ENCODE assay signal across 8 cellular contexts in genomic region chr2:25228848-25229674, GRCh38.
A peak's percentile ranks its signal among the peaks of the same experiment; 100 is the strongest.
DNase-seq lines count a peak whose midpoint lies in the region; ATAC-seq and TF ChIP-seq lines count a peak whose summit lies in the region.

No MANE protein-coding gene starts in this region.

- H3K4me3 ChIP-seq in AG04449 (ENCODE audit: low read depth, low read length) (no peak overlapping the region), SK-N-MC (no peak overlapping the region), right lobe of liver (no peak overlapping the region), thyroid gland (replicated peaks in 1 of 3) (no peak overlapping the region)

- H3K27ac ChIP-seq in SK-N-MC (0 out of 2 replicates have a peak overlapping the region, but pooled peaks have one; percentile 10), right lobe of liver (no peak overlapping the region), thyroid gland (peak overlapping the region in 1 of 3 donors; percentile 12)

- H3K27me3 ChIP-seq in right lobe of liver: no peaks in the 10 kb centered on the region
- no peaks in the 10 kb centered on the region for H3K27me3 ChIP-seq in thyroid gland

- TF ChIP-seq CTCF in AG04449 (IDR thresholded peaks at IDR 0.05; ENCODE audit: insufficient read depth, low read length, missing control alignments) (peak; percentile 80), right lobe of liver (IDR thresholded peaks at IDR 0.05) (peak; percentile 49 to 57 (median 56)), thyroid gland (IDR thresholded peaks at IDR 0.05) (peak in 5 of 6 experiments; percentile 30 to 67 (median 55))

- H3K36me3 ChIP-seq in SK-N-MC (ENCODE audit: insufficient read depth, low read length): peaks cover 21% of the 10 kb centered on the region
- H3K36me3 ChIP-seq in right lobe of liver: peaks cover 0 to 18% (median 4%) of the 10 kb centered on the region in 4 donors
- peaks cover 3 to 18% of the 10 kb centered on the region in 2 donors for H3K36me3 ChIP-seq in thyroid gland

- no peak for TF ChIP-seq POLR2A in right lobe of liver (IDR thresholded peaks at IDR 0.05)
- no peak for TF ChIP-seq POLR2A in thyroid gland (IDR thresholded peaks at IDR 0.05)

- H3K9ac ChIP-seq in SK-N-MC (ENCODE audit: insufficient read length): no peak overlapping the region

- H3K9me3 ChIP-seq in SK-N-MC (ENCODE audit: low read depth, low read length): no peaks in the 10 kb centered on the region
- H3K9me3 ChIP-seq in right lobe of liver: no peaks in the 10 kb centered on the region
- H3K9me3 ChIP-seq in thyroid gland: no peaks in the 10 kb centered on the region

- H3K4me1 ChIP-seq in right lobe of liver (no peaks in the 10 kb centered on the region), thyroid gland (peaks cover 8 to 17% of the 10 kb centered on the region in 2 donors)

- DNase-seq in AG04449 (ENCODE audit: low read depth, low spot score) (no peak), GM03348 (ENCODE audit: low spot score) (peak; percentile 94), NCI-H1048 (lab: John Stamatoyannopoulos, UW) (peak; percentile 22), SK-N-MC (ENCODE audit: low read depth, low spot score) (peak; percentile 52), dermis microvascular lymphatic vessel endothelial cell (ENCODE audit: low read depth in 2 of 2) (peak; percentile 43 to 72), right lobe of liver (peak in 2 of 3 donors; percentile 63 to 64), thyroid gland (peak; percentile 72 to 76)
- DNase-seq in activated CD4-positive, CD25-positive, alpha-beta regulatory T cell (lab: John Stamatoyannopoulos, UW): no peak

- CTCF ChIA-PET in AG04449 (lab: Yijun Ruan, JAX): interaction anchor here (0.6 to 3.3 kb wide), 20 partner anchors 9 to 338 kb away, joined by 3 to 46 read pairs (median 5); no protein-coding TSS in a partner anchor

- POLR2A ChIA-PET in AG04449 (lab: Yijun Ruan, JAX): no interaction called here

- peak; percentile 87 to 93 (median 90) for ATAC-seq in right lobe of liver

- 47% methylated on average over 9 of the region's 19 CpGs for WGBS in right lobe of liver (ENCODE audit: insufficient coverage, low coverage, low lambda C conversion rate, missing lambda C conversion rate)
- WGBS in thyroid gland, 2 donors: 41 to 46% methylated on average over 13 to 17 of the region's 19 CpGs

- intact Hi-C loops in right lobe of liver (cut with DNase I): no loop called here
- intact Hi-C loops in thyroid gland (cut with DNase I): no loop called here

Comparison
In these comparisons a context has a peak if more than half of its experiments do, and no peak if none do; other contexts are left out.
1. DNase-seq: peak in GM03348 (single experiment), NCI-H1048 (single experiment), SK-N-MC (single experiment), dermis microvascular lymphatic vessel endothelial cell (2 of 2), right lobe of liver (2 of 3) and thyroid gland (2 of 2); none in AG04449 (single experiment) and activated CD4-positive, CD25-positive, alpha-beta regulatory T cell (0 of 4).
2. Peak in every context shown above with its lines, with median percentiles within 50 percentile points of each other: CTCF ChIP-seq.